Comparison of ENCODE assay signal across 8 cellular contexts in genomic region chr17:8954339-8954738, GRCh38. TPM values are rescaled to one million over a fixed set of nuclear protein-coding genes. Genes with fewer than 3 reads are reported as not detected.
A peak's percentile ranks its signal among the peaks of the same experiment; 100 is the strongest.
DNase-seq lines count a peak whose midpoint lies in the region; ATAC-seq, FAIRE-seq and TF ChIP-seq lines count a peak whose summit lies in the region.

No MANE protein-coding gene starts in this region.

- H3K79me2 ChIP-seq in Loucy (ENCODE audit: insufficient read depth, low read length), result peaks cover 69% of the 10 kb centered on the region

- no peaks in the 10 kb centered on the region for H3K9me3 ChIP-seq in Loucy (ENCODE audit: insufficient read depth, low read depth, low read length)

- peak overlapping the region; percentile 41 for H3K9ac ChIP-seq in Loucy (ENCODE audit: low read depth, low read length, poor library complexity, severe bottlenecking)

- 0 out of 2 replicates have a peak, but pooled peaks have one; percentile 14 for TF ChIP-seq POLR2A in GM12891 (IDR thresholded peaks at IDR 0.05; ENCODE audit: low read depth, low read length)

- H3K36me3 ChIP-seq in Loucy (ENCODE audit: insufficient read depth, low read length), result no peaks in the 10 kb centered on the region

- FAIRE-seq in GM12891 (lab: Jason Lieb, UNC), result peak; percentile 90

- peaks cover 43% of the 10 kb centered on the region for H3K4me1 ChIP-seq in Loucy (ENCODE audit: insufficient read depth, low read length, poor library complexity, severe bottlenecking)

- no peaks in the 10 kb centered on the region for H3K9me2 ChIP-seq in Loucy (replicated peaks; ENCODE audit: low read depth, low read length)

- peak overlapping the region; percentile 61 for H3K4me3 ChIP-seq in Loucy (ENCODE audit: low read length, poor library complexity, severe bottlenecking)

- H2AFZ ChIP-seq in Loucy (ENCODE audit: low read length), result no peak overlapping the region

- no peak for ATAC-seq in GM19023 (IDR thresholded peaks at IDR 0.05; ENCODE audit: unreplicated experiment)

- H4K20me1 ChIP-seq in Loucy (ENCODE audit: insufficient read depth, low read length, poor library complexity, severe bottlenecking), result no peaks in the 10 kb centered on the region

- no peaks in the 10 kb centered on the region for H3F3A ChIP-seq in Loucy (ENCODE audit: low read depth)

- DNase-seq in GM12891 (ENCODE audit: insufficient read length, low spot score) (no peak), activated T-cell treated with anti-CD3 and anti-CD28 coated beads for 24 hours (ENCODE audit: low read depth) (peak; percentile 68), iPS-NIHi7 (ENCODE audit: extremely low spot score) (peak; percentile 74), D341Med (ENCODE audit: low spot score) (no peak), SHP77 treated with DMSO at 0.1 percent for 48 hours (lab: John Stamatoyannopoulos, UW) (no peak)
- peak; percentile 71 to 85 (median 78) for DNase-seq in stimulated activated naive CD4-positive, alpha-beta T cell (lab: John Stamatoyannopoulos, UW)

- H3K27me3 ChIP-seq in Loucy (ENCODE audit: insufficient read depth, low read length, poor library complexity, severe bottlenecking), result no peaks in the 10 kb centered on the region

- peak overlapping the region; percentile 71 for H3K4me2 ChIP-seq in Loucy (ENCODE audit: low read depth, low read length, poor library complexity, severe bottlenecking)

- TF ChIP-seq CTCF in Loucy (conservative IDR thresholded peaks at IDR 0.05; ENCODE audit: low read length), result no peak

TF ChIP-seq in GM12891, 5 proteins besides CTCF, POLR2A, EP300 and RAD21:
- TF ChIP-seq POU2F2 (IDR thresholded peaks at IDR 0.05; ENCODE audit: low read depth, low read length) (peak; percentile 57; the same call in 1 of the 2 replicates), SPI1 (IDR thresholded peaks at IDR 0.05; ENCODE audit: low read depth, low read length) (peak; percentile 45; the same call in 1 of the 2 replicates), POLR2AphosphoS5 (IDR thresholded peaks at IDR 0.05; ENCODE audit: low read depth, low read length) (no peak; the same call in 1 of the 2 replicates), PAX5 (IDR thresholded peaks at IDR 0.05; ENCODE audit: insufficient read depth, low read length, severe bottlenecking) (no peak), TAF1 (IDR thresholded peaks at IDR 0.05; ENCODE audit: low read depth, low read length) (no peak; the same call in 1 of the 2 replicates)

RNA-seq across cellular contexts. Expression of gene PIK3R5, which starts 11.2 kb away (rescaled TPM):
- polyA plus RNA-seq in GM12891 (2012; ENCODE audit: low read depth, missing spikeins), result 41.2 TPM

Comparison
In these comparisons a context has a peak if more than half of its experiments do, and no peak if none do; other contexts are left out.
1. DNase-seq: peak in activated T-cell treated with anti-CD3 and anti-CD28 coated beads for 24 hours (single experiment), iPS-NIHi7 (single experiment) and stimulated activated naive CD4-positive, alpha-beta T cell (6 of 6); none in GM12891 (single experiment), D341Med (single experiment) and SHP77 treated with DMSO at 0.1 percent for 48 hours (single experiment).